In genomic region chr3:58575986-58576652, GRCh38 we compare ENCODE assay signal across 14 cellular contexts. TPM values are rescaled to one million over a fixed set of nuclear protein-coding genes. Genes with fewer than 3 reads are reported as not detected.
DNase-seq lines count a peak whose midpoint lies in the region; ATAC-seq and TF ChIP-seq lines count a peak whose summit lies in the region.
"Had no signal": no experiment of that assay in that cellular context is flagged by ENCODE, and none has a peak within 500 bp of the region (broad histone marks: within the 10 kb centered on the region; RNA-seq: fewer than 3 reads in every experiment).

No MANE protein-coding gene starts in this region.

- peak overlapping the region; percentile 35 to 49 for H3K4me3 ChIP-seq in right atrium auricular region
- H3K4me3 ChIP-seq in skeletal muscle tissue (ENCODE audit: low read length in 3 of 3): peak overlapping the region; percentile 5 to 59 (median 23)
- H3K4me3 ChIP-seq: K562, neural progenitor cell had no signal

- no peaks in the 10 kb centered on the region for H3K36me3 ChIP-seq in right atrium auricular region
- no peaks in the 10 kb centered on the region for H3K36me3 ChIP-seq in skeletal muscle tissue (ENCODE audit: control insufficient read depth in 3 of 3, insufficient read depth in 3 of 3, low read length in 3 of 3)
- H3K36me3 ChIP-seq: neural progenitor cell had no signal

- peaks cover 0 to 17% of the 10 kb centered on the region in 2 donors for H3K4me1 ChIP-seq in right atrium auricular region
- peaks cover 24 to 29% (median 25%) of the 10 kb centered on the region in 3 donors for H3K4me1 ChIP-seq in skeletal muscle tissue (ENCODE audit: control insufficient read depth in 3 of 3, insufficient read depth in 3 of 3, low read length in 3 of 3)

- in situ Hi-C loops in G401 (cut with HindIII; ENCODE audit: low sequenced_read_pairs): no loop called here

- ATAC-seq in HG03432 (IDR thresholded peaks at IDR 0.05; ENCODE audit: unreplicated experiment) (no peak), GM21619 (IDR thresholded peaks at IDR 0.05; ENCODE audit: unreplicated experiment) (no peak)
- ATAC-seq: activated CD8-positive, alpha-beta memory T cell treated with anti-CD3 and anti-CD28 coated beads, Interleukin-2, amount 10 ng/mL, durations not matched to agents 7 days and 5 days; K562 had no signal

- TF ChIP-seq CTCF in right atrium auricular region (IDR thresholded peaks at IDR 0.05): no peak

- H3K9me3 ChIP-seq in right atrium auricular region: no peaks in the 10 kb centered on the region
- H3K9me3 ChIP-seq in skeletal muscle tissue (ENCODE audit: control insufficient read depth in 3 of 3, low read length in 3 of 3): no peaks in the 10 kb centered on the region

- DNase-seq in G401 (ENCODE audit: low spot score): peak; percentile 91
- no peak for DNase-seq in right atrium auricular region (ENCODE audit: low spot score)
- DNase-seq in UCSD-AML1 (lab: John Stamatoyannopoulos, UW; ENCODE audit: unreplicated experiment): no peak
- DNase-seq in cortex of kidney (lab: John Stamatoyannopoulos, UW): no peak
- DNase-seq: activated CD8-positive, alpha-beta memory T cell treated with anti-CD3 and anti-CD28 coated beads, Interleukin-2, amount 10 ng/mL, durations not matched to agents 7 days and 5 days; activated naive CD4-positive, alpha-beta T cell treated with anti-CD3 and anti-CD28 coated beads, Interleukin-2, amount 50 U/mL, for 16 hours; NCI-H1694 treated with DMSO at 0.1 percent for 48 hours; NCI-H774 had no signal

- H3K27ac ChIP-seq in angular gyrus (ENCODE audit: low read depth, low read length) (peak overlapping the region; percentile 76), right atrium auricular region (peak overlapping the region; percentile 80 to 83), skeletal muscle tissue (ENCODE audit: low read depth, low read length) (peak overlapping the region; percentile 71)
- H3K27ac ChIP-seq: neural progenitor cell had no signal

- peak overlapping the region in 1 of 3 donors; percentile 25 for H3K9ac ChIP-seq in skeletal muscle tissue (ENCODE audit: low read depth in 1 of 3, low read length in 3 of 3)
- H3K9ac ChIP-seq: neural progenitor cell had no signal

- no peaks in the 10 kb centered on the region for H3K27me3 ChIP-seq in right atrium auricular region
- peaks cover 0 to 11% (median 2%) of the 10 kb centered on the region in 3 donors for H3K27me3 ChIP-seq in skeletal muscle tissue (ENCODE audit: control insufficient read depth in 3 of 3, insufficient read depth in 3 of 3, low read length in 3 of 3)

RNA-seq across cellular contexts. Expression of gene FAM107A, which starts 1.1 kb away (rescaled TPM):
- not detected in 2 replicates for total RNA-seq in G401 (2014; rRNA removed; shearing (Covaris generic))
- total RNA-seq in right atrium auricular region (10 to 100 TPM; 76.5 to 80.7 TPM), skeletal muscle tissue (under 0.01 TPM)
- total RNA-seq: activated CD8-positive, alpha-beta memory T cell treated with anti-CD3 and anti-CD28 coated beads, Interleukin-2, amount 10 ng/mL, durations not matched to agents 7 days and 5 days had no signal

RNA-seq across cellular contexts. Expression of gene ACOX2, which starts 39.1 kb away (rescaled TPM):
- 16.1 and 25.4 TPM in 2 replicates for total RNA-seq in G401 (2014; rRNA removed; shearing (Covaris generic))
- 10 to 100 TPM; 11.5 to 30.2 TPM for total RNA-seq in right atrium auricular region
- total RNA-seq in skeletal muscle tissue: 14.6 TPM
- total RNA-seq: activated CD8-positive, alpha-beta memory T cell treated with anti-CD3 and anti-CD28 coated beads, Interleukin-2, amount 10 ng/mL, durations not matched to agents 7 days and 5 days; K562 had no signal

Comparison
In these comparisons a context has a peak if more than half of its experiments do, and no peak if none do; other contexts are left out.
1. RNA of gene FAM107A, which starts 1.1 kb away (total RNA-seq): 76.5 to 80.7 TPM in right atrium auricular region; not detected in G401 and under 0.01 TPM in skeletal muscle tissue (single experiment); every median in the first group is over 10 times any median in the second.
2. Peak in every context shown above with its lines, with median percentiles within 50 percentile points of each other: H3K27ac ChIP-seq.